ENCODE assay signal across 8 cellular contexts in genomic region chrX:139933904-139934303, GRCh38. TPM values are rescaled to one million over a fixed set of nuclear protein-coding genes. Genes with fewer than 3 reads are reported as not detected.
DNase-seq lines count a peak whose midpoint lies in the region; ATAC-seq and TF ChIP-seq lines count a peak whose summit lies in the region.

No MANE protein-coding gene starts in this region.

- no peak overlapping the region for H3K23ac ChIP-seq in neuronal stem cell (ENCODE audit: low read depth, low read length, poor library complexity)

- no peak overlapping the region for H3K18ac ChIP-seq in neuronal stem cell (ENCODE audit: low read length)

- no peaks in the 10 kb centered on the region for H3K9me3 Mint-ChIP-seq in CD4-positive, CD25-positive, alpha-beta regulatory T cell

- peak overlapping the region; percentile 55 for H3K4me3 ChIP-seq in CD4-positive, CD25-positive, alpha-beta regulatory T cell (ENCODE audit: low read depth, low read length)
- peak overlapping the region; percentile 95 for H3K4me3 ChIP-seq in OCI-LY1 (ENCODE audit: low read depth, low read length, poor library complexity, severe bottlenecking)
- H3K4me3 ChIP-seq in ectodermal cell (ENCODE audit: insufficient read depth, low read depth, low read length): no peak overlapping the region
- H3K4me3 ChIP-seq in neuronal stem cell (ENCODE audit: low read length in 2 of 2): peak overlapping the region in 1 of 2 donors; percentile 69

- no peak overlapping the region for H2BK12ac ChIP-seq in neuronal stem cell (ENCODE audit: low read length)

- H3K9me2 ChIP-seq in OCI-LY1 (ENCODE audit: low read depth, low read length): no peaks in the 10 kb centered on the region

- H3K9me3 ChIP-seq in CD4-positive, CD25-positive, alpha-beta regulatory T cell (ENCODE audit: control insufficient read depth in 2 of 2, low read length in 2 of 2): no peaks in the 10 kb centered on the region
- H3K9me3 ChIP-seq in OCI-LY1 (ENCODE audit: low read length) (no peaks in the 10 kb centered on the region), ectodermal cell (ENCODE audit: control insufficient read depth, low read length) (no peaks in the 10 kb centered on the region), neuronal stem cell (replicated peaks in 1 of 2; ENCODE audit: control insufficient read depth in 2 of 2, insufficient read depth in 1 of 2, low read depth in 1 of 2, low read length in 2 of 2) (no peaks in the 10 kb centered on the region)

- peak overlapping the region in 3 of 4 donors; percentile 94 to 99 (median 95) for H3K4me3 Mint-ChIP-seq in CD4-positive, CD25-positive, alpha-beta regulatory T cell

- H2AK5ac ChIP-seq in neuronal stem cell (ENCODE audit: low read depth, low read length): no peak overlapping the region

- no peak for TF ChIP-seq CTCF in OCI-LY1 (IDR thresholded peaks at IDR 0.05; ENCODE audit: low read length)

- no peak overlapping the region for H4K8ac ChIP-seq in neuronal stem cell (ENCODE audit: low read depth, low read length)

- H3F3A ChIP-seq in OCI-LY1 (ENCODE audit: insufficient read depth, low read length): no peaks in the 10 kb centered on the region

- 81 to 83% methylated on average over 15 of the region's 15 CpGs for WGBS in ectodermal cell, 2 experiments
- no CpG with 5 or more reads among the region's 15 CpGs for WGBS in neuronal stem cell (ENCODE audit: extremely low coverage in 2 of 2, insufficient read length in 2 of 2, insufficient replicate concordance in 1 of 2), 2 donors

- H3K4me1 Mint-ChIP-seq in CD4-positive, CD25-positive, alpha-beta regulatory T cell: peaks cover 0 to 22% (median 10%) of the 10 kb centered on the region in 4 donors

- peaks cover 16% of the 10 kb centered on the region for H3K4me1 ChIP-seq in CD4-positive, CD25-positive, alpha-beta regulatory T cell (ENCODE audit: control insufficient read depth, insufficient read depth, low read length, poor library complexity, severe bottlenecking)
- peaks cover 26% of the 10 kb centered on the region for H3K4me1 ChIP-seq in OCI-LY1 (ENCODE audit: insufficient read depth, low read length, severe bottlenecking)
- no peaks in the 10 kb centered on the region for H3K4me1 ChIP-seq in ectodermal cell (ENCODE audit: control insufficient read depth, insufficient read depth, low read length)
- H3K4me1 ChIP-seq in neuronal stem cell (ENCODE audit: control insufficient read depth in 2 of 2, insufficient read depth in 1 of 2, low read depth in 1 of 2, low read length in 2 of 2): peaks cover 4 to 5% of the 10 kb centered on the region in 2 donors

- no peak overlapping the region for H4K91ac ChIP-seq in neuronal stem cell (ENCODE audit: low read depth, low read length, poor library complexity)

- H3K27ac Mint-ChIP-seq in CD4-positive, CD25-positive, alpha-beta regulatory T cell: peak overlapping the region in 1 of 3 donors; percentile 95

- H3K4me2 ChIP-seq in OCI-LY1 (ENCODE audit: low read length): peak overlapping the region; percentile 76
- no peak overlapping the region for H3K4me2 ChIP-seq in neuronal stem cell (ENCODE audit: insufficient read depth, low read length, poor library complexity, severe bottlenecking)

- peak overlapping the region; percentile 85 for H2AFZ ChIP-seq in OCI-LY1 (ENCODE audit: low read length)
- peak overlapping the region; percentile 97 for H2AFZ ChIP-seq in neuronal stem cell (ENCODE audit: low read length)

- DNase-seq in CD4-positive, CD25-positive, alpha-beta regulatory T cell: no peak
- no peak for DNase-seq in neuronal stem cell (ENCODE audit: low spot score)
- no peak for DNase-seq in nucleus accumbens (lab: John Stamatoyannopoulos, UW)
- no peak for DNase-seq in cortex of kidney (lab: John Stamatoyannopoulos, UW)

- peaks cover 1% of the 10 kb centered on the region for H3K79me1 ChIP-seq in neuronal stem cell (ENCODE audit: low read depth, low read length)

- H3K79me2 ChIP-seq in OCI-LY1 (ENCODE audit: insufficient read depth, low read length): peaks cover 23% of the 10 kb centered on the region

- H3K27ac ChIP-seq in CD4-positive, CD25-positive, alpha-beta regulatory T cell (ENCODE audit: insufficient read depth, low read length, poor library complexity, severe bottlenecking): no peak overlapping the region
- H3K27ac ChIP-seq in OCI-LY1 (ENCODE audit: low read depth, low read length, poor library complexity, severe bottlenecking): peak overlapping the region; percentile 70
- H3K27ac ChIP-seq in ectodermal cell (ENCODE audit: insufficient read depth, low read depth, low read length, poor library complexity, severe bottlenecking): peak overlapping the region; percentile 16
- no peak overlapping the region for H3K27ac ChIP-seq in neuronal stem cell (replicated peaks; ENCODE audit: low read length)

- H3K36me3 Mint-ChIP-seq in CD4-positive, CD25-positive, alpha-beta regulatory T cell: no peaks in the 10 kb centered on the region

- no peak overlapping the region for H2BK120ac ChIP-seq in neuronal stem cell (ENCODE audit: low read depth, low read length)

- no peak overlapping the region for H2BK5ac ChIP-seq in neuronal stem cell (ENCODE audit: low read length)

- no peaks in the 10 kb centered on the region for H4K20me1 ChIP-seq in OCI-LY1 (ENCODE audit: insufficient read depth, low read length)

- no peaks in the 10 kb centered on the region for H3K36me3 ChIP-seq in CD4-positive, CD25-positive, alpha-beta regulatory T cell (ENCODE audit: control insufficient read depth, insufficient read depth, low read length)
- no peaks in the 10 kb centered on the region for H3K36me3 ChIP-seq in OCI-LY1 (ENCODE audit: insufficient read depth, low read length)
- no peaks in the 10 kb centered on the region for H3K36me3 ChIP-seq in ectodermal cell (ENCODE audit: control insufficient read depth, insufficient read depth, low read length)
- H3K36me3 ChIP-seq in neuronal stem cell (replicated peaks in 1 of 2; ENCODE audit: control insufficient read depth in 2 of 2, insufficient read depth in 2 of 2, low read length in 2 of 2): no peaks in the 10 kb centered on the region

- no peak overlapping the region for H2BK15ac ChIP-seq in neuronal stem cell (ENCODE audit: low read length)

- H3K4ac ChIP-seq in neuronal stem cell (ENCODE audit: low read length): no peak overlapping the region

- H3K9ac ChIP-seq in OCI-LY1 (ENCODE audit: low read length): peak overlapping the region; percentile 78
- no peak overlapping the region for H3K9ac ChIP-seq in neuronal stem cell (ENCODE audit: low read depth, low read length, poor library complexity)

- H3K27me3 Mint-ChIP-seq in CD4-positive, CD25-positive, alpha-beta regulatory T cell: no peaks in the 10 kb centered on the region

- no peaks in the 10 kb centered on the region for H3K27me3 ChIP-seq in CD4-positive, CD25-positive, alpha-beta regulatory T cell (ENCODE audit: control insufficient read depth, insufficient read depth, low read length)
- no peaks in the 10 kb centered on the region for H3K27me3 ChIP-seq in OCI-LY1 (ENCODE audit: insufficient read depth, low read length)
- H3K27me3 ChIP-seq in ectodermal cell (ENCODE audit: control insufficient read depth, insufficient read depth, low read length, poor library complexity, severe bottlenecking): no peaks in the 10 kb centered on the region
- H3K27me3 ChIP-seq in neuronal stem cell (ENCODE audit: control insufficient read depth in 3 of 3, insufficient read depth in 3 of 3, low read depth in 1 of 3, low read length in 3 of 3): no peaks in the 10 kb centered on the region

- ATAC-seq in CD4-positive, CD25-positive, alpha-beta regulatory T cell (ENCODE audit: low read depth in 2 of 2): no peak
- ATAC-seq in GM21423 (IDR thresholded peaks at IDR 0.05; ENCODE audit: unreplicated experiment): no peak
- no peak for ATAC-seq in HG03135 (IDR thresholded peaks at IDR 0.05; ENCODE audit: unreplicated experiment)

- H3K14ac ChIP-seq in neuronal stem cell (ENCODE audit: low read length): no peak overlapping the region

RNA-seq across cellular contexts. Expression of gene ATP11C, which starts 1.1 kb away (rescaled TPM):
- 19.4 TPM for total RNA-seq in CD4-positive, CD25-positive, alpha-beta regulatory T cell
- 1 to 10 TPM; 2.9 to 4.6 (median 4.2) TPM for polyA plus RNA-seq in CD4-positive, CD25-positive, alpha-beta regulatory T cell
- 28.6 TPM for polyA plus RNA-seq in ectodermal cell (2013, experiment 1 of 4)
- 26.1 TPM for polyA plus RNA-seq in ectodermal cell (2013, experiment 2 of 4)
- 29.0 TPM for polyA plus RNA-seq in ectodermal cell (2013, experiment 3 of 4)
- polyA plus RNA-seq in ectodermal cell (2013, experiment 4 of 4): 27.2 TPM
- polyA plus RNA-seq in neuronal stem cell (2013, experiment 1 of 2): 16.8 TPM
- 17.3 TPM for polyA plus RNA-seq in neuronal stem cell (2013, experiment 2 of 2)

RNA-seq across cellular contexts. Expression of gene CXorf66, which starts 31.4 kb away (rescaled TPM):
- not detected for total RNA-seq in CD4-positive, CD25-positive, alpha-beta regulatory T cell
- polyA plus RNA-seq in CD4-positive, CD25-positive, alpha-beta regulatory T cell: not detected
- polyA plus RNA-seq in ectodermal cell (2013, experiment 1 of 4): not detected
- polyA plus RNA-seq in ectodermal cell (2013, experiment 2 of 4): not detected
- not detected for polyA plus RNA-seq in ectodermal cell (2013, experiment 3 of 4)
- not detected for polyA plus RNA-seq in ectodermal cell (2013, experiment 4 of 4)
- polyA plus RNA-seq in neuronal stem cell (2013, experiment 1 of 2): not detected
- polyA plus RNA-seq in neuronal stem cell (2013, experiment 2 of 2): not detected

Comparison
In these comparisons a context has a peak if more than half of its experiments do, and no peak if none do; other contexts are left out.
1. H3K27ac ChIP-seq: peak in OCI-LY1 (single experiment) and ectodermal cell (single experiment); none in CD4-positive, CD25-positive, alpha-beta regulatory T cell (single experiment) and neuronal stem cell (single experiment).